30 cellular contexts compared by ENCODE assay signal in genomic region chr7:116541951-116542350, GRCh38. TPM values are rescaled to one million over a fixed set of nuclear protein-coding genes. Genes with fewer than 3 reads are reported as not detected.
A peak's percentile ranks its signal among the peaks of the same experiment; 100 is the strongest.
DNase-seq lines count a peak whose midpoint lies in the region; ATAC-seq and TF ChIP-seq lines count a peak whose summit lies in the region.
"Had no signal": no experiment of that assay in that cellular context is flagged by ENCODE, and none has a peak within 500 bp of the region (broad histone marks: within the 10 kb centered on the region; RNA-seq: fewer than 3 reads in every experiment).

No MANE protein-coding gene starts in this region.

- intact Hi-C loops in left cardiac atrium (cut with DNase I): no loop called here

- H3K27me3 ChIP-seq in right atrium auricular region: no peaks in the 10 kb centered on the region
- H3K27me3 ChIP-seq: BLaER1 treated with 17β-estradiol and CSF1 and Interleukin-3, amounts not matched to agents 10 nM and 100 nM; breast epithelium; SJCRH30; thyroid gland had no signal

- H3K27ac ChIP-seq in right atrium auricular region: peak overlapping the region; percentile 70 to 85
- H3K27ac ChIP-seq: BLaER1 treated with 17β-estradiol and CSF1 and Interleukin-3, amounts not matched to agents 10 nM and 100 nM; breast epithelium; SJCRH30 had no signal

- in situ Hi-C loops in KBM-7 (cut with MboI; ENCODE audit: low pct_unique_long_range_greater_than_20kb, low sequenced_read_pairs): no loop called here

- ATAC-seq in left cardiac atrium (no peak), GM21515 (IDR thresholded peaks at IDR 0.05; ENCODE audit: unreplicated experiment) (no peak)
- ATAC-seq: left lobe of liver; stimulated activated memory B cell treated with anti-CD40 and anti-IgM and Interleukin-4, amounts not matched to agents 10 μg/mL and 1 μg/mL and 100 μg/mL, for 72 hours; WTC11 had no signal

- peaks cover 27% of the 10 kb centered on the region for H3K36me3 Mint-ChIP-seq in chondrocyte (ENCODE audit: low read depth)
- H3K36me3 Mint-ChIP-seq in osteocyte (ENCODE audit: unreplicated experiment): peaks cover 63% of the 10 kb centered on the region
- H3K36me3 Mint-ChIP-seq: activated CD4-positive, alpha-beta memory T cell treated with anti-CD3 and anti-CD28 coated beads for 36 hours had no signal

- peak overlapping the region; percentile 62 for H3K27ac Mint-ChIP-seq in chondrocyte (ENCODE audit: unreplicated experiment)
- peak overlapping the region; percentile 86 for H3K27ac Mint-ChIP-seq in osteocyte (ENCODE audit: unreplicated experiment)
- H3K27ac Mint-ChIP-seq: activated CD4-positive, alpha-beta memory T cell treated with anti-CD3 and anti-CD28 coated beads for 36 hours; endodermal cell; nephron; stimulated activated memory B cell treated with anti-CD40 and anti-IgM and Interleukin-4, amounts not matched to agents 10 μg/mL and 1 μg/mL and 100 μg/mL, for 72 hours; T-helper 2 cell treated with Interferon-gamma antibody and Interleukin-4, amounts not matched to agents 5 μg/mL and 100 μg/mL, for 36 hours; WTC11 had no signal

- peaks cover 0 to 98% of the 10 kb centered on the region in 2 donors for H3K4me1 ChIP-seq in right atrium auricular region
- H3K4me1 ChIP-seq: BLaER1 treated with 17β-estradiol and CSF1 and Interleukin-3, amounts not matched to agents 10 nM and 100 nM; breast epithelium; SJCRH30 had no signal

- H3K36me3 ChIP-seq in right atrium auricular region: peaks cover 42% of the 10 kb centered on the region
- H3K36me3 ChIP-seq: BLaER1 treated with 17β-estradiol and CSF1 and Interleukin-3, amounts not matched to agents 10 nM and 100 nM had no signal

- DNase-seq in right atrium auricular region (ENCODE audit: low spot score) (no peak), left cardiac atrium (no peak), chondrocyte (ENCODE audit: low spot score) (no peak), osteocyte (ENCODE audit: extremely low spot score, unreplicated experiment) (no peak), NCI-H748 (lab: John Stamatoyannopoulos, UW; ENCODE audit: unreplicated experiment) (no peak), KBM-7 (no peak)
- no peak for DNase-seq in stimulated activated CD8-positive, alpha-beta memory T cell treated with anti-CD3 and anti-CD28 coated beads, Interleukin-4, amount 100 ng/mL, for 48 hours
- DNase-seq: activated CD4-positive, alpha-beta memory T cell treated with anti-CD3 and anti-CD28 coated beads for 36 hours; activated effector memory CD4-positive, alpha-beta T cell treated with Interleukin-2 at 50 U/mL for 16 hours; Caco-2; DND-41; endodermal cell; head of caudate nucleus; midbrain; NCI-H1092 treated with DMSO at 0.1 percent for 48 hours; NCI-H1930; NCI-H345; posterior cingulate gyrus; SJCRH30; stimulated activated CD4-positive, alpha-beta T cell treated with anti-CD3 and anti-CD28 coated beads, Interleukin-2, amount 100 ng/mL, for 24 hours; thyroid gland had no signal

- H3K4me3 ChIP-seq in right atrium auricular region: no peak overlapping the region
- H3K4me3 ChIP-seq: BLaER1 treated with 17β-estradiol and CSF1 and Interleukin-3, amounts not matched to agents 10 nM and 100 nM; breast epithelium; coronary artery; SJCRH30; thyroid gland had no signal

- H3K27me3 Mint-ChIP-seq in chondrocyte (ENCODE audit: low read depth): no peaks in the 10 kb centered on the region
- H3K27me3 Mint-ChIP-seq in osteocyte (ENCODE audit: unreplicated experiment): no peaks in the 10 kb centered on the region

- H3K9me3 Mint-ChIP-seq in chondrocyte (ENCODE audit: low read depth): no peaks in the 10 kb centered on the region
- H3K9me3 Mint-ChIP-seq in osteocyte (ENCODE audit: unreplicated experiment): no peaks in the 10 kb centered on the region
- H3K9me3 Mint-ChIP-seq: activated CD4-positive, alpha-beta memory T cell treated with anti-CD3 and anti-CD28 coated beads for 36 hours; nephron; T-helper 2 cell treated with Interferon-gamma antibody and Interleukin-4, amounts not matched to agents 5 μg/mL and 100 μg/mL, for 36 hours had no signal

- TF ChIP-seq CTCF in right atrium auricular region (IDR thresholded peaks at IDR 0.05) (no peak), chondrocyte (IDR thresholded peaks at IDR 0.05) (no peak), osteocyte (IDR thresholded peaks at IDR 0.05) (no peak)

- H3K4me3 Mint-ChIP-seq in chondrocyte (ENCODE audit: unreplicated experiment): no peak overlapping the region
- H3K4me3 Mint-ChIP-seq in osteocyte (ENCODE audit: unreplicated experiment): no peak overlapping the region
- H3K4me3 Mint-ChIP-seq: activated CD4-positive, alpha-beta memory T cell treated with anti-CD3 and anti-CD28 coated beads for 36 hours; endodermal cell; nephron; stimulated activated memory B cell treated with anti-CD40 and anti-IgM and Interleukin-4, amounts not matched to agents 10 μg/mL and 1 μg/mL and 100 μg/mL, for 72 hours; T-helper 2 cell treated with Interferon-gamma antibody and Interleukin-4, amounts not matched to agents 5 μg/mL and 100 μg/mL, for 36 hours; WTC11 had no signal

- no peaks in the 10 kb centered on the region for H3K9me3 ChIP-seq in right atrium auricular region
- H3K9me3 ChIP-seq: breast epithelium, Caco-2, SJCRH30, thyroid gland had no signal

- peaks cover 58% of the 10 kb centered on the region for H3K4me1 Mint-ChIP-seq in chondrocyte (ENCODE audit: low read depth)
- H3K4me1 Mint-ChIP-seq in osteocyte (ENCODE audit: unreplicated experiment): peaks cover 72% of the 10 kb centered on the region
- H3K4me1 Mint-ChIP-seq: nephron; stimulated activated memory B cell treated with anti-CD40 and anti-IgM and Interleukin-4, amounts not matched to agents 10 μg/mL and 1 μg/mL and 100 μg/mL, for 72 hours; WTC11 had no signal

RNA-seq across cellular contexts. Expression of gene CAV1, which starts 17.1 kb away (rescaled TPM):
- total RNA-seq in right atrium auricular region (100 to 1,000 TPM; 396 to 398 TPM), left cardiac atrium (100 to 1,000 TPM; 423 to 465 TPM), chondrocyte (230 to 297 TPM (median 296 TPM) in 3 replicates), osteocyte (492 and 502 TPM in 2 replicates)

RNA-seq across cellular contexts. Expression of gene CAV2, which starts 42.4 kb away (rescaled TPM):
- total RNA-seq in right atrium auricular region (100 to 1,000 TPM; 180 to 278 TPM), left cardiac atrium (100 to 1,000 TPM; 167 to 244 TPM), chondrocyte (82.1 to 127 TPM (median 116 TPM) in 3 replicates), osteocyte (81.6 and 86.8 TPM in 2 replicates)
- total RNA-seq: activated CD4-positive, alpha-beta memory T cell treated with anti-CD3 and anti-CD28 coated beads for 36 hours had no signal
